Comparison of ENCODE assay signal across 12 cellular contexts in the genomic region with DNA sequence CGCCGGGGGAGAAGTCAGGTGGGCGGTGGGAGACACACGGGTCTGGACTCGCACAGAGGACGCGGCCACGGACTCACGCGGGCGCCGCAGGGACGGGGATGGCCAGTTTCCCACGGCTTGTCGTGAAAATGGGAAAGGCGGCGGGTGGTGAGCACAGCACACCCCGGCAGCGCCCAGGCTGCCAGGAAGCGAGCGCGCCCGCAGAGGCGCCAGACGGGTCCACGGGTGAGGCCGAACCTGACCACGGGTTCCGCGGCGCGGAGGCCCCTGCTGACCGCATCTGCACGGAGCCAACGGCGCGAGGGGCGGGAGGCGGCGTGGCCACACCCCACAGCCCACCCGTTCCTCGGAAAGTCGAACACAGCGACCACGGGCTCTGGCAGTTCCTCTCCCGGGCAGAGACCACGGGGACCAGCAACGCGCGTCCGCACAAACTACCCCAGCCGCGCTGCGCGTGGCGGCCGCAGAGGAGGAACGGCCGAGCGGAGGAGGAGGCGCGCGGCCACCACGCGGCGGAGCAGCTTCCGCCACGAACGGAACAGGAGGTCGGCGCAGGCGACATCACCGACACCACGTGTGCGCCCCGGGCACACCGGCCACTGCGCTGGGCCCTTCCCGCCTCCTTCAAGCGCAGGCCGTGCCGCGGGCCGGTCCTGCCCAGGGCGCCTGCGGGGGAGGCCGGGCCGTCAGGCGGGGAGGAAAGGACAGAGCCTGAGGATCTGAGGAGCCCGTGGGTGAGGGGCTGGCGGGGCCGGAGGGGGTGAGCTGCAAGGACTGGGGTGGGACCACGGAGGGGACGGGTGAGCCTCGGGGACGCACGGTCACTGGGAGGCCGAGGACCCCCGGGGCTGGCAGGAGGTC. TPM values are rescaled to one million over a fixed set of nuclear protein-coding genes. Genes with fewer than 3 reads are reported as not detected.
DNase-seq lines count a peak whose midpoint lies in the region; ATAC-seq and TF ChIP-seq lines count a peak whose summit lies in the region.
"Had no signal": no experiment of that assay in that cellular context is flagged by ENCODE, and none has a peak within 500 bp of the region (broad histone marks: within the 10 kb centered on the region; RNA-seq: fewer than 3 reads in every experiment).

No MANE protein-coding gene starts in this region.

- H3K4me1 ChIP-seq in esophagus squamous epithelium (peaks cover 9 to 46% (median 17%) of the 10 kb centered on the region in 3 donors), psoas muscle (peaks cover 14% of the 10 kb centered on the region)

- H3K27ac ChIP-seq in esophagus squamous epithelium (peak overlapping the region in 2 of 4 donors; percentile 44 to 48), psoas muscle (peak overlapping the region; percentile 41)

- POLR2A ChIA-PET in T-cell (lab: Charles Lee), result no interaction called here

- no peaks in the 10 kb centered on the region for H3K27me3 Mint-ChIP-seq in T-cell

- H3K4me3 ChIP-seq in esophagus squamous epithelium, result peak overlapping the region in 3 of 4 donors; percentile 32 to 48 (median 41)
- peak overlapping the region; percentile 55 for H3K4me3 ChIP-seq in psoas muscle

- H3K36me3 Mint-ChIP-seq in T-cell, result no peaks in the 10 kb centered on the region

- DNase-seq in ELF-1 (ENCODE audit: low read depth, low spot score), result peak; percentile 39
- DNase-seq in T-cell, result no peak
- no peak for DNase-seq in esophagus squamous epithelium (lab: John Stamatoyannopoulos, UW)
- DNase-seq in psoas muscle, result peak in 1 of 2 donors; percentile 61
- no peak for DNase-seq in NCI-H1930 (lab: John Stamatoyannopoulos, UW)
- no peak for DNase-seq in RPMI8226
- DNase-seq: activated CD4-positive, alpha-beta T cell treated with anti-CD3 and anti-CD28 coated beads for 48 hours; midbrain; NCI-H748 treated with DMSO at 0.1 percent for 48 hours had no signal

- H3K9me3 Mint-ChIP-seq in T-cell, result no peaks in the 10 kb centered on the region

- TF ChIP-seq POLR2A in esophagus squamous epithelium (IDR thresholded peaks at IDR 0.05), result no peak

- no peak overlapping the region for H3K27ac Mint-ChIP-seq in T-cell

- H3K36me3 ChIP-seq in esophagus squamous epithelium (peaks cover 0 to 20% (median 0%) of the 10 kb centered on the region in 3 donors), psoas muscle (ENCODE audit: insufficient read depth in 1 of 2, low read depth in 1 of 2) (no peaks in the 10 kb centered on the region)

- intact Hi-C loops in esophagus squamous epithelium (cut with DNase I), result no loop called here
- intact Hi-C loops in psoas muscle (cut with DNase I), result no loop called here

- peaks cover 5 to 25% (median 20%) of the 10 kb centered on the region in 3 donors for H3K4me1 Mint-ChIP-seq in T-cell

- H3K27me3 ChIP-seq in esophagus squamous epithelium (no peaks in the 10 kb centered on the region), psoas muscle (ENCODE audit: insufficient read depth in 3 of 3, low read length in 2 of 3) (no peaks in the 10 kb centered on the region)

- H3K4me3 Mint-ChIP-seq in T-cell, result peak overlapping the region; percentile 47 to 66 (median 57)

- TF ChIP-seq CTCF in esophagus squamous epithelium (IDR thresholded peaks at IDR 0.05) (no peak), psoas muscle (IDR thresholded peaks at IDR 0.05) (no peak)

- CTCF ChIA-PET in T-cell (lab: Charles Lee), result no interaction called here

- WGBS in esophagus squamous epithelium, 2 donors, result 71 to 100% methylated on average over 3 to 43 of the region's 99 CpGs
- WGBS in psoas muscle, 3 donors, result 79 to 89% (median 87%) methylated on average over 92 to 99 of the region's 99 CpGs

- H3K9me3 ChIP-seq in esophagus squamous epithelium (no peaks in the 10 kb centered on the region), psoas muscle (no peaks in the 10 kb centered on the region)

- ATAC-seq in T-cell (replicated peaks in 1 of 4), result peak; percentile 27 to 63 (median 47)
- peak; percentile 35 to 78 (median 40) for ATAC-seq in psoas muscle
- ATAC-seq in HG03460 (IDR thresholded peaks at IDR 0.05; ENCODE audit: unreplicated experiment), result no peak
- ATAC-seq in SK-N-SH treated with all-trans-retinoic acid at 6 μM for 48 hours, result no peak

TF ChIP-seq in SK-N-SH treated with all-trans-retinoic acid at 6 μM for 48 hours, 23 proteins besides CTCF, POLR2A, EP300 and RAD21:
- no peak for TF ChIP-seq ZNF8 (CRISPR knock-in tag; IDR thresholded peaks at IDR 0.05)
- TF ChIP-seq SNAI2 (CRISPR knock-in tag; IDR thresholded peaks at IDR 0.05), result no peak
- TF ChIP-seq RARB (CRISPR knock-in tag; IDR thresholded peaks at IDR 0.05), result no peak
- TF ChIP-seq ZNF70 (CRISPR knock-in tag; IDR thresholded peaks at IDR 0.05), result no peak
- TF ChIP-seq CSRNP3 (CRISPR knock-in tag; IDR thresholded peaks at IDR 0.05), result no peak
- no peak for TF ChIP-seq PATZ1 (CRISPR knock-in tag; IDR thresholded peaks at IDR 0.05; ENCODE audit: borderline replicate concordance)
- no peak for TF ChIP-seq PPARA (CRISPR knock-in tag; IDR thresholded peaks at IDR 0.05; ENCODE audit: borderline replicate concordance)
TF ChIP-seq in SK-N-SH treated with all-trans-retinoic acid at 6 μM for 48 hours: peak in this region for 0.

RNA-seq across cellular contexts. Expression of gene EXD3, which starts 5.6 kb away (rescaled TPM):
- total RNA-seq in T-cell (10 to 100 TPM; 18.5 to 43.8 (median 38.0) TPM), esophagus squamous epithelium (10 to 100 TPM in 2 of 4 donors, 1 to 10 TPM in 2; 2.8 to 16.8 (median 9.1) TPM), psoas muscle (10 to 100 TPM in 2 of 4 donors, 1 to 10 TPM in 2; 6.7 to 11.2 (median 9.7) TPM)
- polyA plus RNA-seq in psoas muscle, result 1 to 10 TPM; 5.7 to 9.9 (median 7.2) TPM

RNA-seq across cellular contexts. Expression of gene NOXA1, which starts 5.8 kb away (rescaled TPM):
- 10 to 100 TPM in 2 of 5 donors, 1 to 10 TPM in 3; 6.4 to 11.7 (median 8.1) TPM for total RNA-seq in T-cell
- 1 to 10 TPM; 2.1 to 7.4 (median 4.8) TPM for total RNA-seq in esophagus squamous epithelium
- total RNA-seq in psoas muscle, result 1 to 10 TPM in 3 of 4 donors, under 1 TPM in 1; 0.62 to 5.1 (median 2.5) TPM
- 1 to 10 TPM in 1 of 3 donors, under 1 TPM in 2; 0.43 to 1.0 (median 0.83) TPM for polyA plus RNA-seq in psoas muscle
- total RNA-seq: HT1080 had no signal

RNA-seq across cellular contexts. Expression of gene ENTPD8, which starts 23.8 kb away (rescaled TPM):
- not detected for total RNA-seq in T-cell
- total RNA-seq in esophagus squamous epithelium, result not detected
- not detected for total RNA-seq in psoas muscle
- under 1 TPM in 1 of 3 donors, not detected in 2; 0.01 TPM for polyA plus RNA-seq in psoas muscle
- total RNA-seq: HT1080 had no signal

RNA-seq across cellular contexts. Expression of gene NSMF, which starts 41.7 kb away (rescaled TPM):
- total RNA-seq in T-cell, result 10 to 100 TPM; 40.5 to 89.5 (median 51.7) TPM
- 10 to 100 TPM; 16.2 to 38.1 (median 20.6) TPM for total RNA-seq in esophagus squamous epithelium
- total RNA-seq in psoas muscle, result 10 to 100 TPM in 1 of 4 donors, 1 to 10 TPM in 3; 4.8 to 11.2 (median 6.4) TPM
- 10 to 100 TPM in 1 of 3 donors, 1 to 10 TPM in 2; 4.9 to 11.0 (median 5.7) TPM for polyA plus RNA-seq in psoas muscle

Comparison
In these comparisons a context has a peak if more than half of its experiments do, and no peak if none do; other contexts are left out.
1. ATAC-seq: peak in T-cell (4 of 4) and psoas muscle (4 of 4); none in HG03460 (single experiment) and SK-N-SH treated with all-trans-retinoic acid at 6 μM for 48 hours (single experiment).